1 cellular context compared by ENCODE assay signal in genomic region chr22:50184004-50184461, GRCh38.
TF ChIP-seq lines count a peak whose summit lies in the region.

No MANE protein-coding gene starts in this region.

TF ChIP-seq in H1, 55 proteins besides CTCF, POLR2A, EP300 and RAD21:
- no peak for TF ChIP-seq RNF2 (IDR thresholded peaks at IDR 0.05; ENCODE audit: borderline replicate concordance, low read depth, low read length, missing control alignments, poor library complexity, severe bottlenecking)
- TF ChIP-seq, protein P1, sequence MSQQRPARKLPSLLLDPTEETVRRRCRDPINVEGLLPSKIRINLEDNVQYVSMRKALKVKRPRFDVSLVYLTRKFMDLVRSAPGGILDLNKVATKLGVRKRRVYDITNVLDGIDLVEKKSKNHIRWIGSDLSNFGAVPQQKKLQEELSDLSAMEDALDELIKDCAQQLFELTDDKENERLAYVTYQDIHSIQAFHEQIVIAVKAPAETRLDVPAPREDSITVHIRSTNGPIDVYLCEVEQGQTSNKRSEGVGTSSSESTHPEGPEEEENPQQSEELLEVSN (IDR thresholded peaks at IDR 0.05), result no peak
TF ChIP-seq in H1: peak in this region for 0.
